ENCODE assay signal across 8 cellular contexts in genomic region chr17:30731210-30732132, GRCh38.
DNase-seq lines count a peak whose midpoint lies in the region; ATAC-seq, FAIRE-seq and TF ChIP-seq lines count a peak whose summit lies in the region.
"Not testable (repeated sequence)": the region's sequence is repeated elsewhere in the genome, so short reads cannot be mapped to it uniquely, and the experiment has no call there.

No MANE protein-coding gene starts in this region.

- peak overlapping the region; percentile 99 for H3K4me3 Mint-ChIP-seq in activated B cell treated with CpG ODN at 0.5 μM for 24 hours

- peak overlapping the region; percentile 96 for H3K27ac Mint-ChIP-seq in activated B cell treated with CpG ODN at 0.5 μM for 24 hours

- H3K4me1 ChIP-seq in smooth muscle cell (ENCODE audit: low read depth): not testable (repeated sequence)

- not testable (repeated sequence) for FAIRE-seq in bronchial epithelial cell (lab: Jason Lieb, UNC)

- H3K36me3 ChIP-seq in bronchial epithelial cell (ENCODE audit: control insufficient read depth, insufficient read depth, low read length); smooth muscle cell (ENCODE audit: low read depth): not testable (repeated sequence)

- peak overlapping the region; percentile 87 for H3K4me2 ChIP-seq in smooth muscle cell

- peak overlapping the region; percentile 95 for H3K9ac ChIP-seq in smooth muscle cell (ENCODE audit: low read depth)

- H3K9me3 ChIP-seq in AG04450 (ENCODE audit: control insufficient read depth, insufficient read depth, low read length); smooth muscle cell (replicated peaks; ENCODE audit: low read depth): not testable (repeated sequence)

- peaks cover 37% of the 10 kb centered on the region for H3K4me1 Mint-ChIP-seq in activated B cell treated with CpG ODN at 0.5 μM for 24 hours

- not testable (repeated sequence) for H3K27me3 Mint-ChIP-seq in activated B cell treated with CpG ODN at 0.5 μM for 24 hours

- intact Hi-C loops in activated B cell treated with CpG ODN at 0.5 μM for 24 hours (cut with micrococcal nuclease): loop anchor here (5.0 kb wide), 1 partner anchor 91 kb away; the partner anchor contains the start of gene CRLF3

- DNase-seq in AG04450 (ENCODE audit: low read depth, low spot score): not testable (repeated sequence)
- DNase-seq in NCI-H345 (lab: John Stamatoyannopoulos, UW) (peak; percentile 87), activated B cell treated with CpG ODN at 0.5 μM for 24 hours (peak; percentile 85), bronchial epithelial cell (ENCODE audit: low read depth) (peak; percentile 54), iris pigment epithelial cell (ENCODE audit: low read depth) (peak; percentile 74), smooth muscle cell (lab: John Stamatoyannopoulos, UW; ENCODE audit: unreplicated experiment) (peak; percentile 60)

- peaks cover 78% of the 10 kb centered on the region for H4K20me1 ChIP-seq in smooth muscle cell (ENCODE audit: low read depth)

- not testable (repeated sequence) for H3K27me3 ChIP-seq in AG04450 (ENCODE audit: control insufficient read depth, insufficient read depth, low read length); bronchial epithelial cell (ENCODE audit: control insufficient read depth, insufficient read depth, low read length); smooth muscle cell (ENCODE audit: low read depth)

- peaks cover 15% of the 10 kb centered on the region for H3K36me3 Mint-ChIP-seq in activated B cell treated with CpG ODN at 0.5 μM for 24 hours (ENCODE audit: low read depth)

- H3K4me3 ChIP-seq in AG04450 (ENCODE audit: low read depth, low read length): peak overlapping the region; percentile 83
- H3K4me3 ChIP-seq in bronchial epithelial cell (ENCODE audit: low read depth, low read length): peak overlapping the region; percentile 57
- peak overlapping the region; percentile 85 for H3K4me3 ChIP-seq in smooth muscle cell

- H3F3A ChIP-seq in smooth muscle cell (ENCODE audit: low read depth): not testable (repeated sequence)

- ATAC-seq in GM18873 (IDR thresholded peaks at IDR 0.05; ENCODE audit: low FRiP score, unreplicated experiment) (peak; percentile 70), HG03108 (IDR thresholded peaks at IDR 0.05; ENCODE audit: unreplicated experiment) (peak; percentile 90), activated B cell treated with CpG ODN at 0.5 μM for 24 hours (ENCODE audit: low read depth) (peak; percentile 97)

- H3K27ac ChIP-seq in AG04450 (ENCODE audit: low read depth, low read length) (peak overlapping the region; percentile 73), smooth muscle cell (ENCODE audit: low read depth) (peak overlapping the region; percentile 89)

- CTCF ChIA-PET in AG04450 (lab: Charles Lee): interaction anchor here (0.6 kb wide), 1 partner anchor 1928 kb away, joined by 3 read pairs; no protein-coding TSS in a partner anchor
- CTCF ChIA-PET in activated B cell treated with CpG ODN at 0.5 μM for 24 hours (lab: Charles Lee): not testable (repeated sequence)

- peak overlapping the region; percentile 79 for H2AFZ ChIP-seq in smooth muscle cell (ENCODE audit: low read depth)

- not testable (repeated sequence) for TF ChIP-seq CTCF in AG04450 (IDR thresholded peaks at IDR 0.05; ENCODE audit: low read depth, low read length); activated B cell treated with CpG ODN at 0.5 μM for 24 hours (IDR thresholded peaks at IDR 0.05); bronchial epithelial cell (IDR thresholded peaks at IDR 0.05; ENCODE audit: insufficient read depth, low read length, severe bottlenecking); smooth muscle cell (IDR thresholded peaks at IDR 0.05; ENCODE audit: borderline replicate concordance, insufficient read depth, poor library complexity, severe bottlenecking)

- under 1% methylated on average over 64 of the region's 87 CpGs for WGBS in smooth muscle cell (ENCODE audit: low lambda C conversion rate)

- not testable (repeated sequence) for H3K9me3 Mint-ChIP-seq in activated B cell treated with CpG ODN at 0.5 μM for 24 hours

- POLR2A ChIA-PET in AG04450 (lab: Yijun Ruan, JAX) (interaction anchor here (0.5 kb wide), 1 partner anchor 15 kb away, joined by 3 read pairs; no protein-coding TSS in a partner anchor), activated B cell treated with CpG ODN at 0.5 μM for 24 hours (lab: Charles Lee) (interaction anchor here (0.5 to 2.2 kb wide), 13 partner anchors 17 to 1461 kb away, joined by 3 to 12 read pairs (median 4); partner anchors contain the start of genes ATAD5 and CRLF3)

- peaks cover 82% of the 10 kb centered on the region for H3K79me2 ChIP-seq in smooth muscle cell (ENCODE audit: low read depth)
